22 cellular contexts compared by ENCODE assay signal in genomic region chr4:24840362-24840761, GRCh38. TPM values are rescaled to one million over a fixed set of nuclear protein-coding genes. Genes with fewer than 3 reads are reported as not detected.
DNase-seq lines count a peak whose midpoint lies in the region; ATAC-seq and TF ChIP-seq lines count a peak whose summit lies in the region.
"Had no signal": no experiment of that assay in that cellular context is flagged by ENCODE, and none has a peak within 500 bp of the region (broad histone marks: within the 10 kb centered on the region; RNA-seq: fewer than 3 reads in every experiment).

No MANE protein-coding gene starts in this region.

- intact Hi-C loops in PC-3 (cut with micrococcal nuclease) (loop anchor here (5.0 kb wide), 4 partner anchors 43 to 132 kb away; partner anchors contain the start of genes CCDC149 and SOD3), right lobe of liver (cut with DNase I) (no loop called here), testis (cut with DNase I; ENCODE audit: low total_unique reads) (no loop called here)
- intact Hi-C loops in CD4-positive, alpha-beta T cell (cut with DNase I, micrococcal nuclease) = no loop called here

- no peak for TF ChIP-seq POLR2A in right lobe of liver (IDR thresholded peaks at IDR 0.05)
- TF ChIP-seq POLR2A in testis (IDR thresholded peaks at IDR 0.05) = no peak

- no peaks in the 10 kb centered on the region for H3K9me2 ChIP-seq in PC-3 (replicated peaks; ENCODE audit: low read length)

- peaks cover 0 to 12% (median 0%) of the 10 kb centered on the region in 11 experiments; a peak in 1 of 22 replicates for H3K9me3 ChIP-seq in BLaER1 treated with 17β-estradiol and CSF1 and Interleukin-3, amounts not matched to agents 10 nM and 100 nM (replicated peaks in 1 of 11)
- H3K9me3 ChIP-seq in PC-3 (ENCODE audit: low read length) (0 out of 2 replicates have a peak, but pooled peaks cover 6% of the 10 kb centered on the region), right lobe of liver (no peaks in the 10 kb centered on the region), testis (no peaks in the 10 kb centered on the region)
- H3K9me3 ChIP-seq in CD4-positive, alpha-beta T cell (ENCODE audit: control insufficient read depth, low read length) = no peaks in the 10 kb centered on the region
- H3K9me3 ChIP-seq: SJCRH30 had no signal

- H3K36me3 ChIP-seq in BLaER1 treated with 17β-estradiol and CSF1 and Interleukin-3, amounts not matched to agents 10 nM and 100 nM = peaks cover 0 to 23% (median 0%) of the 10 kb centered on the region in 11 experiments; a peak in 7 of 22 replicates
- peaks cover 6% of the 10 kb centered on the region; the same call in 1 of the 2 replicates for H3K36me3 ChIP-seq in PC-3 (ENCODE audit: low read depth, low read length)
- H3K36me3 ChIP-seq in right lobe of liver = no peaks in the 10 kb centered on the region
- H3K36me3 ChIP-seq in testis (ENCODE audit: low read depth, missing control alignments) = no peaks in the 10 kb centered on the region
- H3K36me3 ChIP-seq: SJCRH30 had no signal

- H3K27ac Mint-ChIP-seq in CD4-positive, alpha-beta T cell = no peak overlapping the region
- H3K27ac Mint-ChIP-seq: CD8-positive, alpha-beta memory T cell had no signal

- H3K9me3 Mint-ChIP-seq in CD4-positive, alpha-beta T cell = no peaks in the 10 kb centered on the region
- H3K9me3 Mint-ChIP-seq: CD8-positive, alpha-beta memory T cell had no signal

- H3K27me3 ChIP-seq in BLaER1 treated with 17β-estradiol and CSF1 and Interleukin-3, amounts not matched to agents 10 nM and 100 nM = no peaks in the 10 kb centered on the region
- H3K27me3 ChIP-seq in PC-3 (ENCODE audit: low read length) = no peaks in the 10 kb centered on the region
- no peaks in the 10 kb centered on the region for H3K27me3 ChIP-seq in right lobe of liver
- no peaks in the 10 kb centered on the region for H3K27me3 ChIP-seq in testis
- no peaks in the 10 kb centered on the region for H3K27me3 ChIP-seq in CD4-positive, alpha-beta T cell (ENCODE audit: control insufficient read depth, insufficient read depth, low read length)

- WGBS in right lobe of liver (ENCODE audit: insufficient coverage, low coverage, low lambda C conversion rate, missing lambda C conversion rate) = 56% methylated on average over 5 of the region's 5 CpGs
- WGBS in testis, 2 donors = 64 to 76% methylated on average over 5 of the region's 5 CpGs

- no peaks in the 10 kb centered on the region for H3K36me3 Mint-ChIP-seq in CD4-positive, alpha-beta T cell (ENCODE audit: low read depth)
- H3K36me3 Mint-ChIP-seq: CD8-positive, alpha-beta memory T cell had no signal

- H3K4me2 ChIP-seq in BLaER1 treated with 17β-estradiol and CSF1 and Interleukin-3, amounts not matched to agents 10 nM and 100 nM = peak overlapping the region in 8 of 11 experiments; percentile 57 to 78 (median 64); a peak in 16 of 22 replicates
- H3K4me2 ChIP-seq in PC-3 (ENCODE audit: low read length) = 0 out of 2 replicates have a peak overlapping the region, but pooled peaks have one; percentile 57
- H3K4me2 ChIP-seq: KMS-11 had no signal

- no peaks in the 10 kb centered on the region for H3K79me2 ChIP-seq in PC-3 (ENCODE audit: low read length)

- no peaks in the 10 kb centered on the region for H3K27me3 Mint-ChIP-seq in CD4-positive, alpha-beta T cell

- H2AFZ ChIP-seq in PC-3 (ENCODE audit: low read length) = no peak overlapping the region
- H2AFZ ChIP-seq: GM23248 had no signal

- POLR2A ChIA-PET in PC-3 (lab: Charles Lee; ENCODE audit: unreplicated experiment) = no interaction called here
- POLR2A ChIA-PET in CD4-positive, alpha-beta T cell (lab: Charles Lee) = no interaction called here
- POLR2A ChIA-PET in GM10248 (lab: Yijun Ruan, JAX) = no interaction called here

- DNase-seq in PC-3 (no peak), right lobe of liver (no peak), testis (peak; percentile 19), GM10248 (ENCODE audit: extremely low spot score) (no peak)
- DNase-seq in effector CD8-positive, alpha-beta T cell (lab: John Stamatoyannopoulos, UW) = no peak
- DNase-seq in CD4-positive, alpha-beta T cell = no peak
- DNase-seq: CD8-positive, alpha-beta memory T cell; GM23248; HCEC 1CT; IMR-90; NCI-H1105; NCI-H1694; NCI-H2081 treated with DMSO at 0.1 percent for 48 hours; NCI-H2171 treated with DMSO at 0.1 percent for 48 hours; NCI-H524 treated with DMSO at 0.1 percent for 48 hours; NCI-H82; SJCRH30 had no signal

- H3K4me3 ChIP-seq in BLaER1 treated with 17β-estradiol and CSF1 and Interleukin-3, amounts not matched to agents 10 nM and 100 nM = no peak overlapping the region
- H3K4me3 ChIP-seq in PC-3 (ENCODE audit: low read length) = no peak overlapping the region
- H3K4me3 ChIP-seq in right lobe of liver = no peak overlapping the region
- H3K4me3 ChIP-seq in testis = no peak overlapping the region
- H3K4me3 ChIP-seq: GM12878, GM23248, SJCRH30 had no signal

- ATAC-seq in PC-3 (no peak), right lobe of liver (peak; percentile 12 to 39 (median 38))
- ATAC-seq in CD4-positive, alpha-beta T cell (ENCODE audit: poor library complexity) = no peak
- ATAC-seq: GM12878 had no signal

- no peak overlapping the region for H3K9ac ChIP-seq in BLaER1 treated with 17β-estradiol and CSF1 and Interleukin-3, amounts not matched to agents 10 nM and 100 nM
- no peak overlapping the region for H3K9ac ChIP-seq in PC-3 (ENCODE audit: low read length)
- H3K9ac ChIP-seq: GM23248, KMS-11 had no signal

- CTCF ChIA-PET in PC-3 (lab: Charles Lee) (no interaction called here), GM10248 (lab: Yijun Ruan, JAX) (no interaction called here)
- CTCF ChIA-PET in CD4-positive, alpha-beta T cell (lab: Charles Lee) = no interaction called here

- no peak for TF ChIP-seq CTCF in PC-3 (conservative IDR thresholded peaks at IDR 0.05; ENCODE audit: low read depth, low read length)
- TF ChIP-seq CTCF in right lobe of liver (IDR thresholded peaks at IDR 0.05) = no peak
- TF ChIP-seq CTCF in testis (IDR thresholded peaks at IDR 0.05) = no peak
- no peak for TF ChIP-seq CTCF in CD4-positive, alpha-beta T cell (IDR thresholded peaks at IDR 0.05)
- no peak for TF ChIP-seq CTCF in GM10248 (IDR thresholded peaks at IDR 0.05; ENCODE audit: control extremely low read depth, extremely low read depth, low read depth, missing control alignments)

- H3K4me1 Mint-ChIP-seq in CD4-positive, alpha-beta T cell (ENCODE audit: low read depth) = no peaks in the 10 kb centered on the region
- H3K4me1 Mint-ChIP-seq: CD8-positive, alpha-beta memory T cell had no signal

- H3K4me3 Mint-ChIP-seq in CD4-positive, alpha-beta T cell = no peak overlapping the region
- H3K4me3 Mint-ChIP-seq: CD8-positive, alpha-beta memory T cell had no signal

- no TSS peak for BruUV-seq in PC-3 (replicated peaks; lab: Mats Ljungman, UMichigan)

- H4K20me1 ChIP-seq in BLaER1 treated with 17β-estradiol and CSF1 and Interleukin-3, amounts not matched to agents 10 nM and 100 nM = no peaks in the 10 kb centered on the region; a peak in 1 of 22 replicates
- no peaks in the 10 kb centered on the region for H4K20me1 ChIP-seq in PC-3 (ENCODE audit: low read length)

- H3K27ac ChIP-seq in BLaER1 treated with 17β-estradiol and CSF1 and Interleukin-3, amounts not matched to agents 10 nM and 100 nM = peak overlapping the region in 3 of 11 experiments; percentile 0 to 27 (median 12); a peak in 3 of 22 replicates
- peak overlapping the region; percentile 75 for H3K27ac ChIP-seq in PC-3 (ENCODE audit: low read length)
- no peak overlapping the region for H3K27ac ChIP-seq in right lobe of liver
- no peak overlapping the region for H3K27ac ChIP-seq in testis
- H3K27ac ChIP-seq in CD4-positive, alpha-beta T cell (ENCODE audit: low read depth, low read length) = no peak overlapping the region
- H3K27ac ChIP-seq: GM23248, KMS-11, SJCRH30 had no signal

- peaks cover 7 to 41% (median 29%) of the 10 kb centered on the region in 10 experiments; a peak in 19 of 20 replicates for H3K4me1 ChIP-seq in BLaER1 treated with 17β-estradiol and CSF1 and Interleukin-3, amounts not matched to agents 10 nM and 100 nM
- H3K4me1 ChIP-seq in PC-3 (ENCODE audit: insufficient read depth, low read length) (peaks cover 19% of the 10 kb centered on the region), right lobe of liver (peaks cover 0 to 8% (median 0%) of the 10 kb centered on the region in 4 donors), testis (no peaks in the 10 kb centered on the region)
- H3K4me1 ChIP-seq: SJCRH30 had no signal

- H3F3A ChIP-seq in PC-3 (ENCODE audit: low read length, unreplicated experiment) = no peaks in the 10 kb centered on the region

RNA-seq across cellular contexts. Expression of gene SOD3, which starts 45.0 kb away (rescaled TPM):
- 10.7 and 16.4 TPM in 2 replicates for total RNA-seq in PC-3 (2014; rRNA removed)
- 1 to 10 TPM; 1.5 to 7.9 (median 3.6) TPM for total RNA-seq in right lobe of liver
- total RNA-seq in testis = 100 to 1,000 TPM; 354 to 355 TPM
- polyA plus RNA-seq in testis (ENCODE audit: insufficient read depth, low read depth, low replicate concordance) = 136 TPM
- total RNA-seq in CD4-positive, alpha-beta T cell = not detected
- total RNA-seq: A673; CD8-positive, alpha-beta memory T cell; GM12878; HT1080; SJCRH30 had no signal
- polyA plus RNA-seq: CD8-positive, alpha-beta memory T cell; GM12878 had no signal

Comparison
In these comparisons a context has a peak if more than half of its experiments do, and no peak if none do; other contexts are left out.
1. ATAC-seq: peak in right lobe of liver (4 of 4); none in PC-3 (single experiment) and CD4-positive, alpha-beta T cell (single experiment).
2. RNA of gene SOD3, which starts 45.0 kb away (total RNA-seq): 354 to 355 TPM in testis; 10.7 to 16.4 TPM in PC-3, 1.5 to 7.9 TPM in right lobe of liver and not detected in CD4-positive, alpha-beta T cell; every median in the first group is over 10 times any median in the second.